In genomic region chr4:52868138-52868537, GRCh38 we compare ENCODE assay signal across 12 cellular contexts. TPM values are rescaled to one million over a fixed set of nuclear protein-coding genes. Genes with fewer than 3 reads are reported as not detected.
DNase-seq lines count a peak whose midpoint lies in the region; ATAC-seq, FAIRE-seq and TF ChIP-seq lines count a peak whose summit lies in the region.
"Had no signal": no experiment of that assay in that cellular context is flagged by ENCODE, and none has a peak within 500 bp of the region (broad histone marks: within the 10 kb centered on the region; RNA-seq: fewer than 3 reads in every experiment).

No MANE protein-coding gene starts in this region.

- H3K4me3 Mint-ChIP-seq in activated CD8-positive, alpha-beta memory T cell treated with anti-CD3 and anti-CD28 coated beads, Interleukin-2, amount 10 ng/mL, durations not matched to agents 7 days and 5 days, result no peak overlapping the region
- no peak overlapping the region for H3K4me3 Mint-ChIP-seq in effector memory CD8-positive, alpha-beta T cell
- H3K4me3 Mint-ChIP-seq: activated T-cell treated with anti-CD3 and anti-CD28 coated beads, Interleukin-2, amount 50 U/mL, for 4 hours; dendritic cell treated with granulocyte-macrophage colony-stimulating factor and Interleukin-4, amounts not matched to agents 40 ng/mL and 50 ng/mL, for 4 days had no signal

- no peak overlapping the region for H3K27ac ChIP-seq in K562 (ENCODE audit: extremely low read depth, low read depth, low read length)
- peak overlapping the region in 6 of 8 donors; percentile 4 to 85 (median 53) for H3K27ac ChIP-seq in spleen
- H3K27ac ChIP-seq: HL-60 had no signal

- intact Hi-C loops in K562 (cut with micrococcal nuclease), result no loop called here
- intact Hi-C loops in spleen (cut with DNase I; ENCODE audit: low total_unique reads), result no loop called here

- no peaks in the 10 kb centered on the region for H4K20me1 ChIP-seq in K562 (replicated peaks; ENCODE audit: control insufficient read depth, insufficient read depth, low read length)

- no peak overlapping the region for H3K9ac ChIP-seq in K562 (ENCODE audit: insufficient read depth in 1 of 2, low read depth in 2 of 2, low read length in 2 of 2)

- 57% methylated on average over 6 of the region's 8 CpGs for WGBS in K562 (ENCODE audit: insufficient coverage, low coverage, missing lambda C conversion rate)
- WGBS in spleen, 5 donors, result 69 to 84% (median 78%) methylated on average over 8 of the region's 8 CpGs

- peaks cover 6% of the 10 kb centered on the region for H3K27me3 Mint-ChIP-seq in activated CD8-positive, alpha-beta memory T cell treated with anti-CD3 and anti-CD28 coated beads, Interleukin-2, amount 10 ng/mL, durations not matched to agents 7 days and 5 days
- H3K27me3 Mint-ChIP-seq in effector memory CD8-positive, alpha-beta T cell, result peaks cover 6 to 7% of the 10 kb centered on the region in 2 donors

- CTCF ChIA-PET in K562 (lab: Yijun Ruan, JAX; ENCODE audit: low intra/inter-chr PET ratio), result no interaction called here
- CTCF ChIA-PET in activated CD8-positive, alpha-beta memory T cell treated with anti-CD3 and anti-CD28 coated beads, Interleukin-2, amount 10 ng/mL, durations not matched to agents 7 days and 5 days (lab: Charles Lee), result interaction anchor here (1.1 kb wide), 1 partner anchor 14 kb away, joined by 4 read pairs; no protein-coding TSS in a partner anchor

- H3K4me1 ChIP-seq in K562 (replicated peaks in 1 of 2; ENCODE audit: control insufficient read depth in 2 of 2, insufficient read depth in 2 of 2, low read length in 2 of 2), result peaks cover 0 to 7% of the 10 kb centered on the region in 2 experiments; a peak in 2 of 5 replicates
- peaks cover 0 to 10% (median 0%) of the 10 kb centered on the region in 6 donors for H3K4me1 ChIP-seq in spleen

- no peak for FAIRE-seq in K562 (lab: Jason Lieb, UNC)

- no TSS peak for BruUV-seq in K562 (replicated peaks; lab: Mats Ljungman, UMichigan)

- H2AFZ ChIP-seq in K562 (ENCODE audit: low read depth, low read length), result no peak overlapping the region

- peaks cover 3% of the 10 kb centered on the region for H3K36me3 Mint-ChIP-seq in activated CD8-positive, alpha-beta memory T cell treated with anti-CD3 and anti-CD28 coated beads, Interleukin-2, amount 10 ng/mL, durations not matched to agents 7 days and 5 days
- peaks cover 6% of the 10 kb centered on the region for H3K36me3 Mint-ChIP-seq in effector memory CD8-positive, alpha-beta T cell (ENCODE audit: insufficient read depth)

- DNase-seq in NCI-H187 (lab: John Stamatoyannopoulos, UW) (peak; percentile 32 to 58), K562 (ENCODE audit: extremely low read depth in 1 of 4, low spot score in 3 of 4) (peak in 1 of 4 experiments; percentile 12), iPS-NIHi11 (ENCODE audit: low spot score) (peak; percentile 40), spleen (no peak)
- no peak for DNase-seq in activated CD8-positive, alpha-beta memory T cell treated with anti-CD3 and anti-CD28 coated beads, Interleukin-2, amount 10 ng/mL, durations not matched to agents 7 days and 5 days
- DNase-seq in effector memory CD8-positive, alpha-beta T cell, result no peak
- no peak for DNase-seq in activated CD4-positive, alpha-beta T cell treated with anti-CD3 and anti-CD28 coated beads, Interleukin-2, amount 50 U/mL, for 48 hours
- DNase-seq: activated T-cell treated with anti-CD3 and anti-CD28 coated beads, Interleukin-2, amount 50 U/mL, for 4 hours; EL had no signal

- TF ChIP-seq CTCF in K562 (IDR thresholded peaks at IDR 0.05 in 2 of 3, conservative IDR thresholded peaks at IDR 0.05 in 1 of 3; ENCODE audit: insufficient read depth in 2 of 3, low read depth in 1 of 3, low read length in 3 of 3) (no peak), spleen (IDR thresholded peaks at IDR 0.05 in 8 of 11, conservative IDR thresholded peaks at IDR 0.05 in 3 of 11) (peak in 1 of 11 experiments; percentile 14)

- POLR2A ChIA-PET in K562 (lab: Yijun Ruan, JAX), result interaction anchor here (0.6 kb wide), 1 partner anchor 156 kb away, joined by 3 read pairs; no protein-coding TSS in a partner anchor

- H3K27me3 ChIP-seq in K562 (ENCODE audit: control insufficient read depth in 2 of 2, insufficient read depth in 2 of 2, low read length in 2 of 2) (no peaks in the 10 kb centered on the region), spleen (replicated peaks in 1 of 7) (peaks cover 0 to 8% (median 0%) of the 10 kb centered on the region in 7 donors)

- no peak for TF ChIP-seq POLR2A in K562 (conservative IDR thresholded peaks at IDR 0.05)
- no peak for TF ChIP-seq POLR2A in spleen (IDR thresholded peaks at IDR 0.05)
- no peak for TF ChIP-seq POLR2A in GM18505 (IDR thresholded peaks at IDR 0.05; ENCODE audit: borderline replicate concordance, extremely low read depth, insufficient read depth, insufficient read length)

- ATAC-seq in K562, result peak; percentile 75
- no peak for ATAC-seq in activated CD8-positive, alpha-beta memory T cell treated with anti-CD3 and anti-CD28 coated beads, Interleukin-2, amount 10 ng/mL, durations not matched to agents 7 days and 5 days
- no peak for ATAC-seq in GM18505 (IDR thresholded peaks at IDR 0.05; ENCODE audit: unreplicated experiment)
- ATAC-seq in effector memory CD8-positive, alpha-beta T cell (replicated peaks), result no peak
- ATAC-seq: activated T-cell treated with anti-CD3 and anti-CD28 coated beads, Interleukin-2, amount 50 U/mL, for 4 hours had no signal

- H3K4me3 ChIP-seq in K562, result no peak overlapping the region
- peak overlapping the region in 2 of 8 donors; percentile 59 to 86 for H3K4me3 ChIP-seq in spleen

- H3K79me2 ChIP-seq in K562 (ENCODE audit: control insufficient read depth, insufficient read depth, low read length), result no peaks in the 10 kb centered on the region

- TF ChIP-seq EP300 in K562 (IDR thresholded peaks at IDR 0.05; ENCODE audit: low read length), result no peak

- H3K9me1 ChIP-seq in K562 (ENCODE audit: control insufficient read depth, insufficient read depth, low read length), result no peaks in the 10 kb centered on the region

- no peak overlapping the region for H3K27ac Mint-ChIP-seq in activated CD8-positive, alpha-beta memory T cell treated with anti-CD3 and anti-CD28 coated beads, Interleukin-2, amount 10 ng/mL, durations not matched to agents 7 days and 5 days
- H3K27ac Mint-ChIP-seq in effector memory CD8-positive, alpha-beta T cell, result no peak overlapping the region
- H3K27ac Mint-ChIP-seq: dendritic cell treated with granulocyte-macrophage colony-stimulating factor and Interleukin-4, amounts not matched to agents 40 ng/mL and 50 ng/mL, for 4 days had no signal

- in situ Hi-C loops in K562 (cut with MboI), result no loop called here

- 0 out of 4 replicates have a peak, but pooled peaks of 1 of the 2 experiments have one; percentile 7 for TF ChIP-seq RAD21 in K562 (CRISPR knock-in tag; conservative IDR thresholded peaks at IDR 0.05 in 1 of 2, IDR thresholded peaks at IDR 0.05 in 1 of 2)

- H3K4me1 Mint-ChIP-seq in activated CD8-positive, alpha-beta memory T cell treated with anti-CD3 and anti-CD28 coated beads, Interleukin-2, amount 10 ng/mL, durations not matched to agents 7 days and 5 days, result no peaks in the 10 kb centered on the region
- H3K4me1 Mint-ChIP-seq in effector memory CD8-positive, alpha-beta T cell (ENCODE audit: low read depth in 2 of 2), result no peaks in the 10 kb centered on the region

- no peak overlapping the region for H3K4me2 ChIP-seq in K562 (ENCODE audit: insufficient read depth, low read length)

- no peaks in the 10 kb centered on the region for H3K9me3 ChIP-seq in K562 (replicated peaks; ENCODE audit: control insufficient read depth, insufficient read depth, low read depth, low read length)
- no peaks in the 10 kb centered on the region for H3K9me3 ChIP-seq in spleen

- H3K36me3 ChIP-seq in K562 (ENCODE audit: control insufficient read depth, insufficient read depth, low read length), result no peaks in the 10 kb centered on the region; the same call in 2 of the 3 replicates
- peaks cover 0 to 39% (median 0%) of the 10 kb centered on the region in 6 donors for H3K36me3 ChIP-seq in spleen

- no peaks in the 10 kb centered on the region for H3K9me3 Mint-ChIP-seq in activated CD8-positive, alpha-beta memory T cell treated with anti-CD3 and anti-CD28 coated beads, Interleukin-2, amount 10 ng/mL, durations not matched to agents 7 days and 5 days (ENCODE audit: low read depth)
- no peaks in the 10 kb centered on the region for H3K9me3 Mint-ChIP-seq in effector memory CD8-positive, alpha-beta T cell
- H3K9me3 Mint-ChIP-seq: activated T-cell treated with anti-CD3 and anti-CD28 coated beads, Interleukin-2, amount 50 U/mL, for 4 hours; dendritic cell treated with granulocyte-macrophage colony-stimulating factor and Interleukin-4, amounts not matched to agents 40 ng/mL and 50 ng/mL, for 4 days had no signal

TF ChIP-seq in K562, 482 proteins besides CTCF, POLR2A, EP300 and RAD21 (continues in another document):
- TF ChIP-seq ZNF232 (CRISPR knock-in tag; IDR thresholded peaks at IDR 0.05) (no peak), PRMT5 (CRISPR knock-in tag; IDR thresholded peaks at IDR 0.05) (no peak), PHF20 (IDR thresholded peaks at IDR 0.05; ENCODE audit: partially characterized antibody) (no peak)

RNA-seq across cellular contexts. Expression of gene RASL11B, which starts 6.0 kb away (rescaled TPM):
- 1.3 and 1.4 TPM in 2 replicates for total RNA-seq in K562 (2011; cell fraction: chromatin; rRNA removed; ENCODE audit: low replicate concordance)
- total RNA-seq in K562 (2011; cell fraction: nucleolus; rRNA removed), result 1.4 and 2.3 TPM in 2 replicates
- total RNA-seq in K562 (2011; cell fraction: nucleoplasm; rRNA removed), result 2.1 and 2.4 TPM in 2 replicates
- total RNA-seq in K562 (2014; rRNA removed) (0.49 and 1.5 TPM in 2 replicates), K562 (2014; rRNA removed; fragmentation: Illumina TruSeq; extraction: Trizol) (0.51 and 0.80 TPM in 2 replicates), K562 (2015; rRNA removed; fragmentation: Illumina TruSeq; extraction: Trizol) (0.29 and 0.38 TPM in 2 replicates), K562 (2021) (0.53 and 0.56 TPM in 2 replicates), spleen (10 to 100 TPM in 5 of 7 donors, 1 to 10 TPM in 2; 4.4 to 55.6 (median 31.6) TPM)
- polyA plus RNA-seq in K562 (2011; rRNA removed) (0.68 and 1.4 TPM in 2 replicates), K562 (2014; fragmentation: Illumina TruSeq; extraction: Trizol) (0.47 and 0.56 TPM in 2 replicates), K562 (2014; fragmentation: Nextera tagmentation; extraction: Ambion mirVana) (under 1 TPM; 0.24 to 0.27 TPM), K562 (2014; rRNA removed) (0.13 and 0.50 TPM in 2 replicates), spleen (10 to 100 TPM; 12.2 to 16.5 (median 13.6) TPM)
- 0.80 and 1.4 TPM in 2 replicates for polyA plus RNA-seq in K562 (2011; cell fraction: cytosol; rRNA removed)
- 0.69 and 1.2 TPM in 2 replicates for polyA plus RNA-seq in K562 (2011; cell fraction: nucleus; rRNA removed)
- 0.37 and 0.48 TPM in 2 replicates for polyA plus RNA-seq in K562 (2012)
- polyA minus RNA-seq in K562 (2011; rRNA and poly(A)+ RNA removed), result 0.96 and 1.3 TPM in 2 replicates
- 0.67 and 0.73 TPM in 2 replicates for polyA minus RNA-seq in K562 (2011; cell fraction: cytosol; rRNA and poly(A)+ RNA removed)
- polyA minus RNA-seq in K562 (2011; cell fraction: nucleus; rRNA and poly(A)+ RNA removed), result 0.94 and 2.7 TPM in 2 replicates
- total RNA-seq in activated CD8-positive, alpha-beta memory T cell treated with anti-CD3 and anti-CD28 coated beads, Interleukin-2, amount 10 ng/mL, durations not matched to agents 7 days and 5 days, result under 1 TPM; 0.14 to 0.15 TPM

Comparison
In these comparisons a context has a peak if more than half of its experiments do, and no peak if none do; other contexts are left out.
1. DNase-seq: peak in NCI-H187 (2 of 2) and iPS-NIHi11 (single experiment); none in spleen (single experiment), activated CD8-positive, alpha-beta memory T cell treated with anti-CD3 and anti-CD28 coated beads, Interleukin-2, amount 10 ng/mL, durations not matched to agents 7 days and 5 days (single experiment), effector memory CD8-positive, alpha-beta T cell (0 of 3) and activated CD4-positive, alpha-beta T cell treated with anti-CD3 and anti-CD28 coated beads, Interleukin-2, amount 50 U/mL, for 48 hours (0 of 2).